ENCODE assay signal across 1 cellular context in genomic region chr17:79777844-79778503, GRCh38.
TF ChIP-seq lines count a peak whose summit lies in the region.

Gene CBX2, plus strand, starts transcription at chr17:79778148. Its CDS starts 88 bp downstream, at chr17:79778236.

TF ChIP-seq in K562, 482 proteins besides CTCF, POLR2A, EP300 and RAD21 (continued from another document and continues in another):
- TF ChIP-seq ATF2 (CRISPR knock-in tag; IDR thresholded peaks at IDR 0.05) (no peak), YY1 (IDR thresholded peaks at IDR 0.05; ENCODE audit: borderline replicate concordance in 1 of 3, control insufficient read depth in 1 of 3, extremely low read depth in 1 of 3, insufficient read depth in 3 of 3, insufficient read length in 1 of 3, insufficient replicate concordance in 2 of 3, low read depth in 1 of 3, low read length in 2 of 3) (peak in 2 of 3 experiments; percentile 38 to 47), CBX2 (IDR thresholded peaks at IDR 0.05; ENCODE audit: insufficient read depth, low read length, poor library complexity, severe bottlenecking) (no peak), KDM5B (IDR thresholded peaks at IDR 0.05; ENCODE audit: insufficient replicate concordance, low read depth, low read length) (peak; percentile 51), PHF8 (IDR thresholded peaks at IDR 0.05; ENCODE audit: borderline replicate concordance, low read length) (peak; percentile 70; the same call in 1 of the 2 replicates), CCNT2 (IDR thresholded peaks at IDR 0.05; ENCODE audit: borderline replicate concordance, extremely low read depth, insufficient read length, low read depth, low read length) (peak; percentile 56), ZNF277 (CRISPR knock-in tag; IDR thresholded peaks at IDR 0.05; ENCODE audit: borderline replicate concordance) (no peak), NCOA6 (IDR thresholded peaks at IDR 0.05) (no peak), ZNF311 (CRISPR knock-in tag; IDR thresholded peaks at IDR 0.05) (no peak), TAF1 (IDR thresholded peaks at IDR 0.05; ENCODE audit: control insufficient read depth, extremely low read depth, insufficient read depth, low read length, severe bottlenecking) (peak; percentile 12), CTCFL (IDR thresholded peaks at IDR 0.05; ENCODE audit: borderline replicate concordance, insufficient read depth, low read depth, low read length, poor library complexity, severe bottlenecking) (peak; percentile 7), VEZF1 (CRISPR knock-in tag; IDR thresholded peaks at IDR 0.05) (peak; percentile 90), CXXC5 (CRISPR knock-in tag; IDR thresholded peaks at IDR 0.05) (peak; percentile 19), ZNF592 (IDR thresholded peaks at IDR 0.05) (0 out of 2 replicates have a peak, but pooled peaks have one; percentile 11), ATF1 (CRISPR knock-in tag; IDR thresholded peaks at IDR 0.05) (no peak), ATF1 (tag; IDR thresholded peaks at IDR 0.05) (no peak), NFE2L1 (tag; IDR thresholded peaks at IDR 0.05; ENCODE audit: borderline replicate concordance, low read depth) (no peak), ZNF398 (CRISPR knock-in tag; IDR thresholded peaks at IDR 0.05) (no peak), THAP12 (CRISPR knock-in tag; IDR thresholded peaks at IDR 0.05) (peak; percentile 89), KLF1 (tag; IDR thresholded peaks at IDR 0.05) (no peak), ELF2 (CRISPR knock-in tag; IDR thresholded peaks at IDR 0.05) (no peak), CHD2 (IDR thresholded peaks at IDR 0.05; ENCODE audit: low read depth, low read length) (no peak), POLR2G (IDR thresholded peaks at IDR 0.05; ENCODE audit: low read depth, low read length) (peak; percentile 74), ZNF395 (CRISPR knock-in tag; IDR thresholded peaks at IDR 0.05) (peak; percentile 44; the same call in 1 of the 2 replicates), CHD1 (IDR thresholded peaks at IDR 0.05; ENCODE audit: low read length) (peak; percentile 1), RBFOX2 (IDR thresholded peaks at IDR 0.05; ENCODE audit: low read depth, low read length) (peak; percentile 32; the same call in 1 of the 2 replicates), RBBP5 (IDR thresholded peaks at IDR 0.05; ENCODE audit: borderline replicate concordance, insufficient read depth, low read length, poor library complexity, severe bottlenecking) (peak; percentile 22), EGR1 (conservative IDR thresholded peaks at IDR 0.05) (peak; percentile 37; the same call in 1 of the 2 replicates), MYC (IDR thresholded peaks at IDR 0.05; ENCODE audit: low read depth, low read length) (0 out of 2 replicates have a peak, but pooled peaks have one; percentile 33), MYC (CRISPR knock-in tag; IDR thresholded peaks at IDR 0.05; ENCODE audit: borderline replicate concordance, low read depth) (no peak), ARID4B (CRISPR knock-in tag; IDR thresholded peaks at IDR 0.05) (peak; percentile 21; the same call in 1 of the 2 replicates), ZNF780A (CRISPR knock-in tag; IDR thresholded peaks at IDR 0.05) (no peak), NFYB (IDR thresholded peaks at IDR 0.05; ENCODE audit: extremely low read depth, insufficient read length) (peak; percentile 25), HNRNPL (IDR thresholded peaks at IDR 0.05; ENCODE audit: low read depth, low read length) (peak; percentile 2; the same call in 1 of the 2 replicates), RBM22 (IDR thresholded peaks at IDR 0.05; ENCODE audit: low read depth, low read length, poor library complexity, severe bottlenecking) (peak; percentile 4), RB1 (IDR thresholded peaks at IDR 0.05; ENCODE audit: low read depth) (peak; percentile 76), SIN3A (IDR thresholded peaks at IDR 0.05; ENCODE audit: borderline replicate concordance in 2 of 2, control insufficient read depth in 1 of 2, low read depth in 2 of 2, low read length in 2 of 2) (peak; percentile 54 to 68; a peak in 2 of 4 replicates)
